Comparison of ENCODE assay signal across 1 cellular context in genomic region chr19:56927791-56928207, GRCh38.
TF ChIP-seq lines count a peak whose summit lies in the region.

No MANE protein-coding gene starts in this region.

TF ChIP-seq in HepG2, 621 proteins besides CTCF, POLR2A, EP300 and RAD21 (continued from another document and continues in another):
- TF ChIP-seq SKI (IDR thresholded peaks at IDR 0.05; ENCODE audit: partially characterized antibody) = peak; percentile 43
- TF ChIP-seq TBX2 (CRISPR knock-in tag; IDR thresholded peaks at IDR 0.05; ENCODE audit: borderline replicate concordance) = peak; percentile 36; the same call in 1 of the 2 replicates
- 0 out of 2 replicates have a peak, but pooled peaks have one; percentile 10 for TF ChIP-seq PRDM10 (CRISPR knock-in tag; IDR thresholded peaks at IDR 0.05; ENCODE audit: low read depth)
- TF ChIP-seq ZNF382 (CRISPR knock-in tag; IDR thresholded peaks at IDR 0.05; ENCODE audit: borderline replicate concordance) = no peak
- no peak for TF ChIP-seq SNAPC5 (CRISPR knock-in tag; IDR thresholded peaks at IDR 0.05; ENCODE audit: borderline replicate concordance)
- no peak for TF ChIP-seq ZBTB8A (CRISPR knock-in tag; IDR thresholded peaks at IDR 0.05; ENCODE audit: borderline replicate concordance, low read depth)
- peak; percentile 47 for TF ChIP-seq TBL1XR1 (IDR thresholded peaks at IDR 0.05; ENCODE audit: borderline replicate concordance, low read length, partially characterized antibody)
- TF ChIP-seq HOXA7 (CRISPR knock-in tag; IDR thresholded peaks at IDR 0.05) = no peak
- peak; percentile 18 to 47; a peak in 2 of 4 replicates for TF ChIP-seq MAFK (conservative IDR thresholded peaks at IDR 0.05 in 1 of 2, IDR thresholded peaks at IDR 0.05 in 1 of 2; ENCODE audit: low read length in 2 of 2)
- no peak for TF ChIP-seq SIX1 (CRISPR knock-in tag; IDR thresholded peaks at IDR 0.05; ENCODE audit: borderline replicate concordance)
- peak; percentile 95; the same call in 1 of the 2 replicates for TF ChIP-seq ETV5 (CRISPR knock-in tag; IDR thresholded peaks at IDR 0.05; ENCODE audit: borderline replicate concordance)
- no peak for TF ChIP-seq BRCA1 (CRISPR knock-in tag; IDR thresholded peaks at IDR 0.05)
- TF ChIP-seq ZNF639 (CRISPR knock-in tag; conservative IDR thresholded peaks at IDR 0.05) = no peak
- TF ChIP-seq ZFP90 (CRISPR knock-in tag; IDR thresholded peaks at IDR 0.05; ENCODE audit: borderline replicate concordance) = no peak
- peak; percentile 31; the same call in 1 of the 2 replicates for TF ChIP-seq PHF21A (CRISPR knock-in tag; IDR thresholded peaks at IDR 0.05)
- peak; percentile 20; the same call in 1 of the 2 replicates for TF ChIP-seq NCOA2 (CRISPR knock-in tag; IDR thresholded peaks at IDR 0.05)
- TF ChIP-seq ZNF350 (CRISPR knock-in tag; IDR thresholded peaks at IDR 0.05; ENCODE audit: borderline replicate concordance, low read depth) = 0 out of 2 replicates have a peak, but pooled peaks have one; percentile 11
- peak; percentile 97 for TF ChIP-seq MED1 (CRISPR knock-in tag; IDR thresholded peaks at IDR 0.05)
- TF ChIP-seq CBX1 (IDR thresholded peaks at IDR 0.05; ENCODE audit: low read depth) = no peak
- no peak for TF ChIP-seq ZFP91 (CRISPR knock-in tag; IDR thresholded peaks at IDR 0.05; ENCODE audit: borderline replicate concordance)
- no peak for TF ChIP-seq ZNF333 (CRISPR knock-in tag; IDR thresholded peaks at IDR 0.05; ENCODE audit: borderline replicate concordance)
- no peak for TF ChIP-seq MAF1 (CRISPR knock-in tag; IDR thresholded peaks at IDR 0.05; ENCODE audit: borderline replicate concordance)
- no peak for TF ChIP-seq ZNF280B (CRISPR knock-in tag; IDR thresholded peaks at IDR 0.05; ENCODE audit: borderline replicate concordance)
- no peak for TF ChIP-seq ZNF343 (CRISPR knock-in tag; IDR thresholded peaks at IDR 0.05)
- TF ChIP-seq ZFAT (CRISPR knock-in tag; conservative IDR thresholded peaks at IDR 0.05) = no peak
- 0 out of 2 replicates have a peak, but pooled peaks have one; percentile 18 for TF ChIP-seq SPEN (CRISPR knock-in tag; IDR thresholded peaks at IDR 0.05; ENCODE audit: low read depth)
- peak; percentile 71; the same call in 1 of the 2 replicates for TF ChIP-seq FOXK1 (CRISPR knock-in tag; IDR thresholded peaks at IDR 0.05; ENCODE audit: borderline replicate concordance, low read depth)
- peak; percentile 85 for TF ChIP-seq ARID5B (CRISPR knock-in tag; IDR thresholded peaks at IDR 0.05)
- 0 out of 2 replicates have a peak, but pooled peaks have one; percentile 2 for TF ChIP-seq ZNF317 (CRISPR knock-in tag; IDR thresholded peaks at IDR 0.05)
- TF ChIP-seq AHDC1 (CRISPR knock-in tag; IDR thresholded peaks at IDR 0.05; ENCODE audit: borderline replicate concordance) = peak; percentile 23; the same call in 1 of the 2 replicates
- TF ChIP-seq ZFX (CRISPR knock-in tag; IDR thresholded peaks at IDR 0.05; ENCODE audit: low read depth) = 0 out of 2 replicates have a peak, but pooled peaks have one; percentile 29
- no peak; the same call in 1 of the 2 replicates for TF ChIP-seq CHD4 (IDR thresholded peaks at IDR 0.05; ENCODE audit: borderline replicate concordance, low read length)
- TF ChIP-seq CREM (IDR thresholded peaks at IDR 0.05) = peak; percentile 49
- no peak for TF ChIP-seq CREM (CRISPR knock-in tag; IDR thresholded peaks at IDR 0.05)
- no peak for TF ChIP-seq KDM5A (IDR thresholded peaks at IDR 0.05; ENCODE audit: borderline replicate concordance, low read length)
- TF ChIP-seq PAF1 (CRISPR knock-in tag; IDR thresholded peaks at IDR 0.05) = no peak
- no peak for TF ChIP-seq ZNF713 (CRISPR knock-in tag; IDR thresholded peaks at IDR 0.05)
- TF ChIP-seq ETS1 (CRISPR knock-in tag; IDR thresholded peaks at IDR 0.05) = no peak
